19 cellular contexts compared by ENCODE assay signal in the genomic region with DNA sequence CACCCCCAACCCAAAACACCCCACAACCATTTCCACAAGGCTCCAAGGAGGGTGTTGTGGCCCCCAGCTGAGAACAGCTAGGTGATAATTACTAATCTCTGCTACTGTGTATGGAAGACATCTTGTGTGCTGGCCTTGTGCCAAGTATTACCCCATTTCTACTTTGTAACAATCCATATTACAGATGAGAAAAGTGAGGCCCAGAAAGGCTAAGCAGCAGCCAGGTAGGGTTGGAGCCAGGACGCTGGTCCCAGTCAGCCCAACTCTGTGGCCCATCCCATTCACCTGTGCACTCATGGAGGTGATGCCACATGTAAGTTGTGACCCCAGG.
"Had no signal": no experiment of that assay in that cellular context is flagged by ENCODE, and none has a peak within 500 bp of the region (broad histone marks: within the 10 kb centered on the region; RNA-seq: fewer than 3 reads in every experiment).

No MANE protein-coding gene starts in this region.

- H3K4me3 ChIP-seq: coronary artery, heart left ventricle, ovary, right atrium auricular region, stomach, thoracic aorta, transverse colon had no signal

- H3K9me3 Mint-ChIP-seq: naive B cell, nephron progenitor cell had no signal

- DNase-seq: effector CD4-positive, alpha-beta T cell; foreskin melanocyte; hippocampal formation; left colon; left ventricle myocardium superior; mesendoderm; naive B cell; nephron progenitor cell; nucleus accumbens; ovary; small intestine; stimulated activated CD4-positive, alpha-beta T cell treated with anti-CD3 and anti-CD28 coated beads, Interleukin-12 subunit alpha, Interleukin-12 subunit beta, amount 100 ng/mL, for 4 hours; stimulated activated naive CD4-positive, alpha-beta T cell; stomach; transverse colon had no signal

- H3K4me3 Mint-ChIP-seq: nephron progenitor cell had no signal

- H3K36me3 Mint-ChIP-seq: naive B cell had no signal

- H3K27me3 Mint-ChIP-seq: naive B cell had no signal

- H3K9me3 ChIP-seq: heart left ventricle, ovary, right atrium auricular region, stomach, thoracic aorta, transverse colon had no signal

- H3K27ac ChIP-seq: coronary artery, heart left ventricle, ovary, right atrium auricular region, stomach, thoracic aorta, transverse colon had no signal

- ATAC-seq: left colon, left ventricle myocardium superior had no signal

- H3K36me3 ChIP-seq: heart left ventricle, ovary, right atrium auricular region, stomach, thoracic aorta, transverse colon had no signal

- H3K27me3 ChIP-seq: heart left ventricle, ovary, right atrium auricular region, stomach, transverse colon had no signal

- H3K4me1 ChIP-seq: right atrium auricular region, transverse colon had no signal

- FAIRE-seq: small intestine had no signal

- H3K27ac Mint-ChIP-seq: naive B cell had no signal
